ENCODE assay signal across 28 cellular contexts in the genomic region with DNA sequence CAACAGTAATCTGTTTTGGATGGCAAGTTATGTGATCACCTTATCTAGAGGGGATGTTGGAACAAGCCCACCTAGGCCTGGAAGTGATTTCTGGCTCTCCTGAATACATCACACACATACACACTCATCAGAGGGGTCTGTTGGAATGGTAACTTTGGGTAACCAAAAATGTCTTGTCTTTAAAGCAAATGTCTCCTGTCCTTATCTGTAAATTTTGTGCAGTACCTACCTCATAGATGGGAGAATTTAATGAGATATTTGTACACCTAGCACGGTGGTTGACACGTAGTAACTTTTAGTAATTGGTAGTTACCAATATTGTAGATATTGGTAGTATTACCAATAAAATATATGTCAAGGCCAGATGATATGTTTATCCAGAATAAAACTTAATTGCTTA. TPM values are rescaled to one million over a fixed set of nuclear protein-coding genes. Genes with fewer than 3 reads are reported as not detected.
DNase-seq lines count a peak whose midpoint lies in the region; ATAC-seq and TF ChIP-seq lines count a peak whose summit lies in the region.
"Had no signal": no experiment of that assay in that cellular context is flagged by ENCODE, and none has a peak within 500 bp of the region (broad histone marks: within the 10 kb centered on the region; RNA-seq: fewer than 3 reads in every experiment).

No MANE protein-coding gene starts in this region.

- H3K27me3 Mint-ChIP-seq in MCF 10A (ENCODE audit: insufficient read depth, unreplicated experiment) (no peaks in the 10 kb centered on the region), endodermal cell (ENCODE audit: insufficient read depth) (no peaks in the 10 kb centered on the region)
- H3K27me3 Mint-ChIP-seq: activated naive CD4-positive, alpha-beta T cell treated with anti-CD3 and anti-CD28 coated beads, Interleukin-2, amount 10 ng/mL, durations not matched to agents 7 days and 5 days; naive B cell had no signal

- no peak overlapping the region for H3K27ac Mint-ChIP-seq in MCF 10A (ENCODE audit: low read depth, unreplicated experiment)
- peak overlapping the region; percentile 46 for H3K27ac Mint-ChIP-seq in endodermal cell
- H3K27ac Mint-ChIP-seq: activated naive CD4-positive, alpha-beta T cell treated with anti-CD3 and anti-CD28 coated beads, Interleukin-2, amount 10 ng/mL, durations not matched to agents 7 days and 5 days; activated T-helper 1 cell treated with anti-CD3 and anti-CD28 coated beads, Interleukin-12 subunit alpha, Interleukin-12 subunit beta, Interleukin-2, Interleukin-4 antibody, amounts not matched to agents 30 ng/mL and 10 ng/mL and 1 ng/mL, durations not matched to agents 14 hours and 24 hours and 36 hours had no signal

- peaks cover 100% of the 10 kb centered on the region for H4K20me1 ChIP-seq in smooth muscle cell (ENCODE audit: low read depth)

- H3F3A ChIP-seq in smooth muscle cell (ENCODE audit: low read depth) = peaks cover 49% of the 10 kb centered on the region

- H3K9me3 Mint-ChIP-seq in MCF 10A (ENCODE audit: unreplicated experiment) (no peaks in the 10 kb centered on the region), endodermal cell (no peaks in the 10 kb centered on the region)
- H3K9me3 Mint-ChIP-seq: activated naive CD4-positive, alpha-beta T cell treated with anti-CD3 and anti-CD28 coated beads, Interleukin-2, amount 10 ng/mL, durations not matched to agents 7 days and 5 days; activated T-helper 1 cell treated with anti-CD3 and anti-CD28 coated beads, Interleukin-12 subunit alpha, Interleukin-12 subunit beta, Interleukin-2, Interleukin-4 antibody, amounts not matched to agents 30 ng/mL and 10 ng/mL and 1 ng/mL, durations not matched to agents 14 hours and 24 hours and 36 hours; naive B cell had no signal

- peaks cover 25% of the 10 kb centered on the region for H3K4me1 Mint-ChIP-seq in MCF 10A (ENCODE audit: insufficient read depth, unreplicated experiment)
- H3K4me1 Mint-ChIP-seq in endodermal cell = peaks cover 49% of the 10 kb centered on the region

- H3K4me3 Mint-ChIP-seq in MCF 10A (ENCODE audit: unreplicated experiment) (no peak overlapping the region), endodermal cell (no peak overlapping the region)
- H3K4me3 Mint-ChIP-seq: activated naive CD4-positive, alpha-beta T cell treated with anti-CD3 and anti-CD28 coated beads, Interleukin-2, amount 10 ng/mL, durations not matched to agents 7 days and 5 days; activated T-helper 1 cell treated with anti-CD3 and anti-CD28 coated beads, Interleukin-12 subunit alpha, Interleukin-12 subunit beta, Interleukin-2, Interleukin-4 antibody, amounts not matched to agents 30 ng/mL and 10 ng/mL and 1 ng/mL, durations not matched to agents 14 hours and 24 hours and 36 hours had no signal

- peaks cover 100% of the 10 kb centered on the region for H3K79me2 ChIP-seq in smooth muscle cell (ENCODE audit: low read depth)

- H3K27ac ChIP-seq in breast epithelium = peak overlapping the region; percentile 60 to 86
- H3K27ac ChIP-seq in HUES48 (ENCODE audit: low read depth, low read length) = peak overlapping the region; percentile 26
- no peak overlapping the region for H3K27ac ChIP-seq in endodermal cell (ENCODE audit: low read depth, low read length)
- peak overlapping the region; percentile 90 for H3K27ac ChIP-seq in smooth muscle cell (ENCODE audit: low read depth)
- H3K27ac ChIP-seq: BLaER1 had no signal

- POLR2A ChIA-PET in MCF 10A (lab: Yijun Ruan, JAX) = interaction anchor here (4.3 kb wide), 1 partner anchor 14 kb away, joined by 16 read pairs; no protein-coding TSS in a partner anchor

- H3K27me3 ChIP-seq in breast epithelium = no peaks in the 10 kb centered on the region
- no peaks in the 10 kb centered on the region for H3K27me3 ChIP-seq in HUES48 (ENCODE audit: control insufficient read depth, insufficient read depth, low read length)
- H3K27me3 ChIP-seq in endodermal cell (ENCODE audit: control insufficient read depth, insufficient read depth, low read length, poor library complexity, severe bottlenecking) = no peaks in the 10 kb centered on the region
- no peaks in the 10 kb centered on the region for H3K27me3 ChIP-seq in smooth muscle cell (ENCODE audit: low read depth)
- H3K27me3 ChIP-seq: BLaER1, upper lobe of left lung had no signal

- H3K4me2 ChIP-seq in smooth muscle cell = peak overlapping the region; percentile 22

- no TSS peak for BruUV-seq in MCF 10A (replicated peaks; lab: Mats Ljungman, UMichigan)

- H3K4me1 ChIP-seq in breast epithelium (peaks cover 4 to 6% of the 10 kb centered on the region in 2 donors), HUES48 (ENCODE audit: control insufficient read depth, insufficient read depth, low read length) (peaks cover 64% of the 10 kb centered on the region), endodermal cell (ENCODE audit: control insufficient read depth, insufficient read depth, low read length) (peaks cover 19% of the 10 kb centered on the region), smooth muscle cell (ENCODE audit: low read depth) (peaks cover 12% of the 10 kb centered on the region)

- H3K9ac ChIP-seq in HUES48 (ENCODE audit: low read depth, low read length) (no peak overlapping the region), endodermal cell (ENCODE audit: extremely low read depth, low read length, poor library complexity, severe bottlenecking) (no peak overlapping the region), smooth muscle cell (ENCODE audit: low read depth) (peak overlapping the region; percentile 9)
- H3K9ac ChIP-seq: BLaER1 had no signal

- CTCF ChIA-PET in MCF 10A (lab: Yijun Ruan, JAX) = no interaction called here

- intact Hi-C loops in breast epithelium (cut with DNase I; ENCODE audit: low total_unique reads) (no loop called here), MCF 10A (cut with micrococcal nuclease) (no loop called here), lower leg skin (cut with DNase I; ENCODE audit: low total_unique reads) (no loop called here)

- DNase-seq in breast epithelium (ENCODE audit: low spot score in 2 of 2) (no peak), MCF 10A (ENCODE audit: unreplicated experiment) (no peak), endodermal cell (no peak), smooth muscle cell (lab: John Stamatoyannopoulos, UW; ENCODE audit: unreplicated experiment) (no peak), lower leg skin (ENCODE audit: low spot score in 2 of 2) (no peak), HT-29 (ENCODE audit: low spot score) (no peak)
- DNase-seq: activated CD4-positive, alpha-beta T cell treated with anti-CD3 and anti-CD28 coated beads for 4 hours; activated naive CD4-positive, alpha-beta T cell treated with anti-CD3 and anti-CD28 coated beads, Interleukin-2, amount 10 ng/mL, durations not matched to agents 7 days and 5 days; COR-L47; effector memory CD4-positive, alpha-beta T cell; islet precursor cell; midbrain; naive B cell; NCI-H146; NCI-H2107; NCI-H345; NCI-H69; nucleus accumbens; SHP77 treated with DMSO at 0.1 percent for 48 hours; stimulated activated CD4-positive, alpha-beta T cell treated with anti-CD3 and anti-CD28 coated beads, Interleukin-4, amount 100 ng/mL, for 4 hours; T-helper 9 cell; upper lobe of left lung had no signal

- no peaks in the 10 kb centered on the region for H3K9me3 ChIP-seq in breast epithelium
- no peaks in the 10 kb centered on the region for H3K9me3 ChIP-seq in HUES48 (ENCODE audit: control insufficient read depth, insufficient read depth, low read length)
- no peaks in the 10 kb centered on the region for H3K9me3 ChIP-seq in endodermal cell (ENCODE audit: control insufficient read depth, low read length)
- H3K9me3 ChIP-seq in smooth muscle cell (replicated peaks; ENCODE audit: low read depth) = no peaks in the 10 kb centered on the region
- H3K9me3 ChIP-seq: BLaER1, HAP-1, upper lobe of left lung had no signal

- H3K4me3 ChIP-seq in breast epithelium = no peak overlapping the region
- no peak overlapping the region for H3K4me3 ChIP-seq in HUES48 (ENCODE audit: low read depth, low read length)
- H3K4me3 ChIP-seq in endodermal cell (ENCODE audit: low read length) = no peak overlapping the region
- H3K4me3 ChIP-seq in smooth muscle cell = no peak overlapping the region
- no peak overlapping the region for H3K4me3 ChIP-seq in lower leg skin (ENCODE audit: low read depth, poor library complexity, severe bottlenecking)
- H3K4me3 ChIP-seq: BLaER1, GM12878, HAP-1, upper lobe of left lung had no signal

- no peak for TF ChIP-seq CTCF in breast epithelium (IDR thresholded peaks at IDR 0.05)
- TF ChIP-seq CTCF in MCF 10A (IDR thresholded peaks at IDR 0.05; ENCODE audit: unreplicated experiment) = no peak
- TF ChIP-seq CTCF in endodermal cell (conservative IDR thresholded peaks at IDR 0.05) = no peak
- TF ChIP-seq CTCF in smooth muscle cell (IDR thresholded peaks at IDR 0.05; ENCODE audit: borderline replicate concordance, insufficient read depth, poor library complexity, severe bottlenecking) = no peak
- TF ChIP-seq CTCF in lower leg skin (IDR thresholded peaks at IDR 0.05) = no peak

- no peak for TF ChIP-seq POLR2A in breast epithelium (IDR thresholded peaks at IDR 0.05)
- TF ChIP-seq POLR2A in lower leg skin (IDR thresholded peaks at IDR 0.05) = no peak

- H3K36me3 ChIP-seq in breast epithelium (no peaks in the 10 kb centered on the region), HUES48 (ENCODE audit: control insufficient read depth, insufficient read depth, low read length) (peaks cover 68% of the 10 kb centered on the region), endodermal cell (ENCODE audit: control insufficient read depth, insufficient read depth, low read length) (peaks cover 86% of the 10 kb centered on the region), smooth muscle cell (ENCODE audit: low read depth) (no peaks in the 10 kb centered on the region)

- WGBS in endodermal cell (ENCODE audit: insufficient coverage in 1 of 2, insufficient read length in 1 of 2), 2 experiments = 100% methylated on average over 1 of the region's 2 CpGs; no CpG with 5 or more reads in 1 of the 2 experiments
- 97% methylated on average over 2 of the region's 2 CpGs for WGBS in smooth muscle cell (ENCODE audit: low lambda C conversion rate)
- WGBS in lower leg skin, 2 donors = 98 to 100% methylated on average over 2 of the region's 2 CpGs

- no peak overlapping the region for H2AFZ ChIP-seq in smooth muscle cell (ENCODE audit: low read depth)

- H3K36me3 Mint-ChIP-seq in MCF 10A (ENCODE audit: insufficient read depth, unreplicated experiment) (peaks cover 75% of the 10 kb centered on the region), endodermal cell (ENCODE audit: low read depth) (peaks cover 61% of the 10 kb centered on the region)

- ATAC-seq in HG03095 (IDR thresholded peaks at IDR 0.05; ENCODE audit: unreplicated experiment) = no peak
- ATAC-seq: GM12878 had no signal

RNA-seq across cellular contexts. Expression of a gene that starts 24.7 kb away (rescaled TPM):
- total RNA-seq in breast epithelium (10 to 100 TPM; 39.0 to 63.5 (median 50.1) TPM), MCF 10A (2022) (87.4 and 88.9 TPM in 2 replicates), endodermal cell (10 to 100 TPM; 60.9 to 68.5 TPM), smooth muscle cell (77.5 and 86.7 TPM in 2 replicates), lower leg skin (10 to 100 TPM; 39.1 to 53.1 (median 47.1) TPM)
- polyA plus RNA-seq in endodermal cell (2013, experiment 1 of 2) = 34.8 TPM
- 35.4 TPM for polyA plus RNA-seq in endodermal cell (2013, experiment 2 of 2)
- polyA plus RNA-seq in smooth muscle cell = 26.7 and 29.1 TPM in 2 replicates
- 30.3 and 31.4 TPM in 2 replicates for total RNA-seq in HT-29 (2014; rRNA removed; shearing (Covaris generic))
